12 cellular contexts compared by ENCODE assay signal in the genomic region with DNA sequence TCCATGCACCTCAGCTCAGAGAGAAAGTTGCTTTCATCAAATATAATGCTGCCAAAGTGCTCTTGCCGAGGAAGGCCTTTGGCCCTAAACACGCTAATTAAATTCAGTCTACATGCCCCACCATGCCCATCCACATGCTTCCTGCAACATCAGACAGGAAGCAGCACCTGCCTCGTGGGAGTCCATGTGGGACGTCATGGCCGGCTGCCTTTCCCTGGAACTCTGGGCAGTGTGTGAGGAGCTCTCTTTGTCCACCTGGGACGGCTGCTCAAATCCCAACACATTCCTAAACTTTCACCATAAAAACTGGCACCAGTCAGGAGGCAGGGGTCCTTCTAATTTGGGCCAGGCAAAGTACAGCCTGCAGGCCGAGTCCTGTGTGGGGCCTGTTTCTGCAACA. TPM values are rescaled to one million over a fixed set of nuclear protein-coding genes. Genes with fewer than 3 reads are reported as not detected.
DNase-seq lines count a peak whose midpoint lies in the region; ATAC-seq and FAIRE-seq lines count a peak whose summit lies in the region.
"Had no signal": no experiment of that assay in that cellular context is flagged by ENCODE, and none has a peak within 500 bp of the region (broad histone marks: within the 10 kb centered on the region; RNA-seq: fewer than 3 reads in every experiment).

No MANE protein-coding gene starts in this region.

- FAIRE-seq in small intestine (lab: Jason Lieb, UNC) = no peak

- peaks cover 52% of the 10 kb centered on the region for H3K4me1 Mint-ChIP-seq in activated naive CD8-positive, alpha-beta T cell treated with anti-CD3 and anti-CD28 coated beads for 36 hours

- 65 to 74% (median 69%) methylated on average over 7 of the region's 7 CpGs for WGBS in small intestine, 3 donors

- H3K4me3 ChIP-seq in small intestine (ENCODE audit: low read depth in 1 of 2, low read length in 2 of 2) = no peak overlapping the region
- H3K4me3 ChIP-seq: psoas muscle had no signal

- H3K27me3 Mint-ChIP-seq in activated naive CD8-positive, alpha-beta T cell treated with anti-CD3 and anti-CD28 coated beads for 36 hours = no peaks in the 10 kb centered on the region

- no peaks in the 10 kb centered on the region for H3K27me3 ChIP-seq in small intestine (ENCODE audit: control insufficient read depth in 2 of 2, insufficient read depth in 2 of 2, low read length in 2 of 2)

- peak overlapping the region; percentile 22 for H3K4me3 Mint-ChIP-seq in activated naive CD8-positive, alpha-beta T cell treated with anti-CD3 and anti-CD28 coated beads for 36 hours

- H3K27ac ChIP-seq in small intestine (ENCODE audit: low read depth in 1 of 2, low read length in 1 of 2) = peak overlapping the region; percentile 36 to 38
- H3K27ac ChIP-seq: psoas muscle had no signal

- no peaks in the 10 kb centered on the region for H3K9me3 ChIP-seq in small intestine (ENCODE audit: control insufficient read depth, low read depth)
- H3K9me3 ChIP-seq: psoas muscle had no signal

- peak overlapping the region; percentile 86 for H3K27ac Mint-ChIP-seq in activated naive CD8-positive, alpha-beta T cell treated with anti-CD3 and anti-CD28 coated beads for 36 hours

- H3K9me3 Mint-ChIP-seq in activated naive CD8-positive, alpha-beta T cell treated with anti-CD3 and anti-CD28 coated beads for 36 hours = no peaks in the 10 kb centered on the region

- ATAC-seq in GM21723 (IDR thresholded peaks at IDR 0.05; ENCODE audit: unreplicated experiment) (no peak), HG02970 (IDR thresholded peaks at IDR 0.05; ENCODE audit: low FRiP score, unreplicated experiment) (no peak)
- ATAC-seq: psoas muscle had no signal

- H3K4me1 ChIP-seq in small intestine (ENCODE audit: control insufficient read depth in 2 of 2, insufficient read depth in 1 of 2, low read depth in 1 of 2, low read length in 1 of 2) = peaks cover 0 to 3% of the 10 kb centered on the region in 2 donors
- H3K4me1 ChIP-seq: psoas muscle had no signal

- peak; percentile 7 for DNase-seq in activated naive CD4-positive, alpha-beta T cell treated with Interleukin-2 at 50 U/mL for 16 hours
- DNase-seq in activated naive CD4-positive, alpha-beta T cell treated with anti-CD3 and anti-CD28 coated beads, Interleukin-2, amount 50 U/mL, for 16 hours = no peak
- peak; percentile 49 for DNase-seq in NCI-H1105 (lab: John Stamatoyannopoulos, UW)
- DNase-seq in activated naive CD8-positive, alpha-beta T cell treated with anti-CD3 and anti-CD28 coated beads for 36 hours = no peak
- no peak for DNase-seq in small intestine
- DNase-seq in C1 segment of cervical spinal cord (lab: John Stamatoyannopoulos, UW) = no peak
- DNase-seq: foreskin fibroblast, NCI-H1930 had no signal

- H3K36me3 Mint-ChIP-seq in activated naive CD8-positive, alpha-beta T cell treated with anti-CD3 and anti-CD28 coated beads for 36 hours = no peaks in the 10 kb centered on the region

- no peaks in the 10 kb centered on the region for H3K36me3 ChIP-seq in small intestine (ENCODE audit: control insufficient read depth in 2 of 2, insufficient read depth in 2 of 2, low read length in 2 of 2)

RNA-seq across cellular contexts. Expression of a gene that starts 23.1 kb away (rescaled TPM):
- under 1 TPM; 0.28 to 0.47 TPM for total RNA-seq in activated naive CD8-positive, alpha-beta T cell treated with anti-CD3 and anti-CD28 coated beads for 36 hours
- polyA plus RNA-seq in small intestine = under 1 TPM in 1 of 3 donors, not detected in 2; 0.27 TPM
- total RNA-seq: mononuclear cell, psoas muscle had no signal

Comparison
In these comparisons a context has a peak if more than half of its experiments do, and no peak if none do; other contexts are left out.
1. DNase-seq: peak in activated naive CD4-positive, alpha-beta T cell treated with Interleukin-2 at 50 U/mL for 16 hours (single experiment) and NCI-H1105 (single experiment); none in activated naive CD4-positive, alpha-beta T cell treated with anti-CD3 and anti-CD28 coated beads, Interleukin-2, amount 50 U/mL, for 16 hours (single experiment), activated naive CD8-positive, alpha-beta T cell treated with anti-CD3 and anti-CD28 coated beads for 36 hours (single experiment), small intestine (single experiment) and C1 segment of cervical spinal cord (0 of 14).